Comparison of ENCODE assay signal across 15 cellular contexts in the genomic region with DNA sequence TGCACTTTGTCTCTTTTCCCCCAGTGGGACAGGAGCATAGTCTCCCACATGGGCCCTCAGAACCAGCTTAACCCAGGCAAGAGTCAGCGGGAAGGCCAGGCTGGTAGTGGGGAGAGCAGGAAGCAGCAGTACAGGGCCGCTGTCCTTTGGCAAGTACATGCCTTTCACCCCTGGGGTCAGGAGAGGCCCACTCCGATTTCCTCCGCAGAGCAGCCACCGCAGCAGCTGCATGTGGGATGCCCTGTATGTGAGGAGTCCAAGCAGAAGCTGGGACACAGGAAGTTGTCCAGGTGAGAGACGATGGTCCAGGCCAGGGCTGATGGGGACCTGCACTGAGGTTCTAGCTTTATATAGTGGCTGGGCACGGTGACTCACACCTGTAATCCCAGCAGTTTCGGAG. TPM values are rescaled to one million over a fixed set of nuclear protein-coding genes. Genes with fewer than 3 reads are reported as not detected.
DNase-seq lines count a peak whose midpoint lies in the region; ATAC-seq, FAIRE-seq and TF ChIP-seq lines count a peak whose summit lies in the region.
"Had no signal": no experiment of that assay in that cellular context is flagged by ENCODE, and none has a peak within 500 bp of the region (broad histone marks: within the 10 kb centered on the region; RNA-seq: fewer than 3 reads in every experiment).

No MANE protein-coding gene starts in this region.

- no peaks in the 10 kb centered on the region for H4K20me1 ChIP-seq in HepG2 (ENCODE audit: insufficient read depth, low read length)
- H4K20me1 ChIP-seq: BLaER1 had no signal

- no peak overlapping the region for H3K27ac Mint-ChIP-seq in activated CD8-positive, alpha-beta T cell treated with anti-CD3 and anti-CD28 coated beads for 36 hours
- H3K27ac Mint-ChIP-seq: CD4-positive, CD25-positive, alpha-beta regulatory T cell had no signal

- in situ Hi-C loops in HepG2 (cut with HindIII; ENCODE audit: extremely low pct_ligation_motif_present, low pct_unique_long_range_greater_than_20kb) = no loop called here

- H3K9ac ChIP-seq in HepG2 (ENCODE audit: insufficient read depth, low read depth, low read length) = no peak overlapping the region
- H3K9ac ChIP-seq: BLaER1 had no signal

- ATAC-seq in right lobe of liver (no peak), HepG2 (no peak; the same call in 2 of the 3 replicates), lung (ENCODE audit: insufficient read depth, low FRiP score) (no peak), GM21723 (IDR thresholded peaks at IDR 0.05; ENCODE audit: unreplicated experiment) (no peak)
- ATAC-seq in activated CD8-positive, alpha-beta T cell treated with anti-CD3 and anti-CD28 coated beads for 36 hours = no peak

- FAIRE-seq in HepG2 (lab: Jason Lieb, UNC) = no peak

- H2AFZ ChIP-seq in HepG2 (ENCODE audit: low read length) = no peak overlapping the region

- H3K27me3 ChIP-seq in right lobe of liver (no peaks in the 10 kb centered on the region), HepG2 (ENCODE audit: control insufficient read depth in 1 of 2, insufficient read depth in 2 of 2, low read length in 2 of 2) (peaks cover 0 to 2% of the 10 kb centered on the region in 2 experiments; a peak in 1 of 5 replicates), lung (ENCODE audit: control insufficient read depth, insufficient read depth) (no peaks in the 10 kb centered on the region), prostate gland (replicated peaks; ENCODE audit: insufficient read depth) (no peaks in the 10 kb centered on the region)
- H3K27me3 ChIP-seq: BLaER1 had no signal

- peaks cover 2% of the 10 kb centered on the region for H3K4me1 Mint-ChIP-seq in activated CD8-positive, alpha-beta T cell treated with anti-CD3 and anti-CD28 coated beads for 36 hours (ENCODE audit: low read depth)
- H3K4me1 Mint-ChIP-seq: CD4-positive, CD25-positive, alpha-beta regulatory T cell had no signal

- no peak for TF ChIP-seq POLR2A in right lobe of liver (IDR thresholded peaks at IDR 0.05)
- TF ChIP-seq POLR2A in HepG2 (IDR thresholded peaks at IDR 0.05; ENCODE audit: insufficient read depth in 1 of 2, low read depth in 2 of 2, low read length in 2 of 2) = no peak
- TF ChIP-seq POLR2A in prostate gland (IDR thresholded peaks at IDR 0.05) = no peak

- H3K36me3 Mint-ChIP-seq in activated CD8-positive, alpha-beta T cell treated with anti-CD3 and anti-CD28 coated beads for 36 hours (ENCODE audit: low read depth) = no peaks in the 10 kb centered on the region
- H3K36me3 Mint-ChIP-seq: CD4-positive, CD25-positive, alpha-beta regulatory T cell had no signal

- intact Hi-C loops in right lobe of liver (cut with DNase I) (loop anchor here in 1 of 2 donors (5.0 kb wide), 1 partner anchor 42 kb away; the partner anchor contains the start of gene PRKAG2), HepG2 (cut with micrococcal nuclease; ENCODE audit: unreplicated experiment) (no loop called here), prostate gland (cut with DNase I) (no loop called here)
- intact Hi-C loops in activated CD8-positive, alpha-beta T cell treated with anti-CD3 and anti-CD28 coated beads for 36 hours (cut with micrococcal nuclease) = no loop called here

- H3K4me3 ChIP-seq in right lobe of liver (no peak overlapping the region), HepG2 (replicated peaks in 1 of 3; ENCODE audit: insufficient read depth in 1 of 3, low read depth in 2 of 3, low read length in 3 of 3) (no peak overlapping the region), lung (no peak overlapping the region), prostate gland (no peak overlapping the region)
- H3K4me3 ChIP-seq: BLaER1 had no signal

- DNase-seq in right lobe of liver = no peak
- no peak for DNase-seq in HepG2 (ENCODE audit: low spot score)
- DNase-seq in lung (ENCODE audit: low spot score) = peak; percentile 28
- DNase-seq in prostate gland (ENCODE audit: low spot score) = no peak
- DNase-seq in NCI-H1930 (lab: John Stamatoyannopoulos, UW) = no peak
- DNase-seq in activated CD8-positive, alpha-beta T cell treated with anti-CD3 and anti-CD28 coated beads for 36 hours = no peak
- DNase-seq: CD4-positive, CD25-positive, alpha-beta regulatory T cell; DMS53; GF-D8; H7 had no signal

- no peak for TF ChIP-seq CTCF in right lobe of liver (IDR thresholded peaks at IDR 0.05)
- no peak for TF ChIP-seq CTCF in HepG2 (CRISPR knock-in tag; IDR thresholded peaks at IDR 0.05)
- TF ChIP-seq CTCF in lung (IDR thresholded peaks at IDR 0.05; ENCODE audit: control extremely low read depth, extremely low read depth) = no peak
- no peak for TF ChIP-seq CTCF in prostate gland (IDR thresholded peaks at IDR 0.05)
- no peak for TF ChIP-seq CTCF in activated CD8-positive, alpha-beta T cell treated with anti-CD3 and anti-CD28 coated beads for 36 hours (IDR thresholded peaks at IDR 0.05)

- POLR2A ChIA-PET in HepG2 (lab: Yijun Ruan, JAX) = no interaction called here
- POLR2A ChIA-PET in activated CD8-positive, alpha-beta T cell treated with anti-CD3 and anti-CD28 coated beads for 36 hours (lab: Charles Lee) = no interaction called here

- peak overlapping the region in 2 of 3 donors; percentile 81 to 90 for H3K27ac ChIP-seq in right lobe of liver
- H3K27ac ChIP-seq in HepG2 (ENCODE audit: extremely low read length, insufficient read depth, low read length) = no peak overlapping the region
- no peak overlapping the region for H3K27ac ChIP-seq in lung (ENCODE audit: low read depth in 1 of 2, low read length in 1 of 2)
- H3K27ac ChIP-seq in prostate gland = peak overlapping the region; percentile 47 to 65
- H3K27ac ChIP-seq: 22Rv1, BLaER1, HL-60 had no signal

- peaks cover 9% of the 10 kb centered on the region for H3K27me3 Mint-ChIP-seq in activated CD8-positive, alpha-beta T cell treated with anti-CD3 and anti-CD28 coated beads for 36 hours

- WGBS in right lobe of liver (ENCODE audit: insufficient coverage, low coverage, low lambda C conversion rate, missing lambda C conversion rate) = 88% methylated on average over 7 of the region's 8 CpGs
- 59% methylated on average over 4 of the region's 8 CpGs for WGBS in HepG2 (ENCODE audit: low lambda C conversion rate)
- 88 to 95% methylated on average over 8 of the region's 8 CpGs for WGBS in lung, 2 donors
- WGBS in prostate gland = 95% methylated on average over 8 of the region's 8 CpGs

- H3K4me2 ChIP-seq in HepG2 (ENCODE audit: low read depth, low read length) = no peak overlapping the region
- H3K4me2 ChIP-seq: BLaER1 had no signal

- peaks cover 4% of the 10 kb centered on the region for H3K9me3 Mint-ChIP-seq in activated CD8-positive, alpha-beta T cell treated with anti-CD3 and anti-CD28 coated beads for 36 hours

- BruUV-seq in HepG2 (replicated peaks; lab: Mats Ljungman, UMichigan) = no TSS peak

- H3K4me1 ChIP-seq in right lobe of liver (peaks cover 0 to 48% (median 20%) of the 10 kb centered on the region in 4 donors), HepG2 (ENCODE audit: insufficient read depth, low read length) (peaks cover 14% of the 10 kb centered on the region), lung (ENCODE audit: control insufficient read depth in 2 of 2, insufficient read depth in 2 of 2, low read length in 2 of 2) (no peaks in the 10 kb centered on the region), prostate gland (replicated peaks) (peaks cover 10% of the 10 kb centered on the region)
- H3K4me1 ChIP-seq: BLaER1 had no signal

- no peak for TF ChIP-seq EP300 in HepG2 (IDR thresholded peaks at IDR 0.05; ENCODE audit: low read depth in 2 of 2, low read length in 2 of 2)
- no peak for TF ChIP-seq EP300 in HepG2 (CRISPR knock-in tag; IDR thresholded peaks at IDR 0.05; ENCODE audit: borderline replicate concordance)

- CTCF ChIA-PET in HepG2 (lab: Yijun Ruan, JAX; ENCODE audit: low intra/inter-chr PET ratio, low total read pairs) = no interaction called here
- CTCF ChIA-PET in activated CD8-positive, alpha-beta T cell treated with anti-CD3 and anti-CD28 coated beads for 36 hours (lab: Charles Lee) = no interaction called here

- no peak overlapping the region for H3K4me3 Mint-ChIP-seq in activated CD8-positive, alpha-beta T cell treated with anti-CD3 and anti-CD28 coated beads for 36 hours
- H3K4me3 Mint-ChIP-seq: CD4-positive, CD25-positive, alpha-beta regulatory T cell had no signal

- H3K36me3 ChIP-seq in right lobe of liver (no peaks in the 10 kb centered on the region), HepG2 (replicated peaks in 1 of 2; ENCODE audit: control insufficient read depth in 1 of 2, insufficient read depth in 2 of 2, low read length in 2 of 2) (no peaks in the 10 kb centered on the region), lung (ENCODE audit: control insufficient read depth in 2 of 2, insufficient read depth in 2 of 2, low read length in 2 of 2) (no peaks in the 10 kb centered on the region), prostate gland (no peaks in the 10 kb centered on the region)
- H3K36me3 ChIP-seq: BLaER1 had no signal

- H3K9me3 ChIP-seq in right lobe of liver = no peaks in the 10 kb centered on the region
- 0 out of 2 replicates have a peak, but pooled peaks cover 2% of the 10 kb centered on the region for H3K9me3 ChIP-seq in HepG2 (ENCODE audit: low read length)
- H3K9me3 ChIP-seq in lung (ENCODE audit: control insufficient read depth in 2 of 2, insufficient read depth in 1 of 2, low read length in 1 of 2) = peaks cover 0 to 3% of the 10 kb centered on the region in 2 donors
- no peaks in the 10 kb centered on the region for H3K9me3 ChIP-seq in prostate gland

- no peaks in the 10 kb centered on the region for H3K79me2 ChIP-seq in HepG2 (ENCODE audit: insufficient read depth, low read length)

- no peak for TF ChIP-seq RAD21 in HepG2 (CRISPR knock-in tag; IDR thresholded peaks at IDR 0.05)

RNA-seq across cellular contexts. Expression of gene GALNTL5, which starts 36.7 kb away (rescaled TPM):
- total RNA-seq in right lobe of liver (not detected), HepG2 (2016; rRNA removed; fragmentation: Illumina TruSeq; extraction: Trizol) (not detected in 2 replicates), lung (not detected), prostate gland (1 to 10 TPM in 1 of 2 donors, not detected in 1; 9.3 TPM)
- not detected in 2 replicates for total RNA-seq in HepG2 (2016; cell fraction: cytosol; rRNA removed; fragmentation: Illumina TruSeq; extraction: Trizol; ENCODE audit: low read depth)
- total RNA-seq in HepG2 (2016; cell fraction: insoluble cytoplasmic fraction; rRNA removed; fragmentation: Illumina TruSeq; extraction: Trizol) = not detected in 2 replicates
- total RNA-seq in HepG2 (2016; cell fraction: membrane; rRNA removed; fragmentation: Illumina TruSeq; extraction: Trizol) = not detected in 2 replicates
- not detected in 2 replicates for total RNA-seq in HepG2 (2016; cell fraction: nucleus; rRNA removed; fragmentation: Illumina TruSeq; extraction: Trizol)
- polyA plus RNA-seq in HepG2 (2011; rRNA removed) (not detected in 2 replicates), lung (not detected)
- not detected in 2 replicates for polyA plus RNA-seq in HepG2 (2011; cell fraction: cytosol; rRNA removed)
- not detected in 2 replicates for polyA plus RNA-seq in HepG2 (2011; cell fraction: nucleus; rRNA removed)
- not detected in 2 replicates for polyA plus RNA-seq in HepG2 (2012)
- not detected in 2 replicates for polyA plus RNA-seq in HepG2 (2016; cell fraction: cytosol; fragmentation: Illumina TruSeq; extraction: Trizol; ENCODE audit: low read depth)
- polyA plus RNA-seq in HepG2 (2016; cell fraction: insoluble cytoplasmic fraction; fragmentation: Illumina TruSeq; extraction: Trizol; ENCODE audit: low read depth) = not detected in 2 replicates
- polyA plus RNA-seq in HepG2 (2016; cell fraction: membrane; fragmentation: Illumina TruSeq; extraction: Trizol; ENCODE audit: low read depth) = not detected in 2 replicates
- not detected in 2 replicates for polyA plus RNA-seq in HepG2 (2016; cell fraction: nucleus; fragmentation: Illumina TruSeq; extraction: Trizol; ENCODE audit: insufficient read depth, low read depth)
- not detected in 2 replicates for polyA minus RNA-seq in HepG2 (2011; rRNA and poly(A)+ RNA removed; ENCODE audit: low replicate concordance)
- polyA minus RNA-seq in HepG2 (2011; cell fraction: cytosol; rRNA and poly(A)+ RNA removed) = not detected in 2 replicates
- polyA minus RNA-seq in HepG2 (2011; cell fraction: nucleus; rRNA and poly(A)+ RNA removed) = not detected in 2 replicates
- total RNA-seq in activated CD8-positive, alpha-beta T cell treated with anti-CD3 and anti-CD28 coated beads for 36 hours = not detected
- total RNA-seq: A673; CD4-positive, CD25-positive, alpha-beta regulatory T cell; H7 had no signal
- polyA plus RNA-seq: CD4-positive, CD25-positive, alpha-beta regulatory T cell had no signal

RNA-seq across cellular contexts. Expression of gene PRKAG2, which starts 42.7 kb away (rescaled TPM):
- 10 to 100 TPM; 20.6 to 63.6 (median 29.5) TPM for total RNA-seq in right lobe of liver
- 1.1 and 1.3 TPM in 2 replicates for total RNA-seq in HepG2 (2016; rRNA removed; fragmentation: Illumina TruSeq; extraction: Trizol)
- total RNA-seq in HepG2 (2016; cell fraction: cytosol; rRNA removed; fragmentation: Illumina TruSeq; extraction: Trizol; ENCODE audit: low read depth) = 1.3 and 1.8 TPM in 2 replicates
- total RNA-seq in HepG2 (2016; cell fraction: insoluble cytoplasmic fraction; rRNA removed; fragmentation: Illumina TruSeq; extraction: Trizol) = 1.2 and 1.3 TPM in 2 replicates
- 2.2 and 2.3 TPM in 2 replicates for total RNA-seq in HepG2 (2016; cell fraction: membrane; rRNA removed; fragmentation: Illumina TruSeq; extraction: Trizol)
- total RNA-seq in HepG2 (2016; cell fraction: nucleus; rRNA removed; fragmentation: Illumina TruSeq; extraction: Trizol) = 0.78 TPM in 2 replicates
- 0.85 and 0.90 TPM in 2 replicates for polyA plus RNA-seq in HepG2 (2011; rRNA removed)
- 0.47 and 0.62 TPM in 2 replicates for polyA plus RNA-seq in HepG2 (2011; cell fraction: cytosol; rRNA removed)
- polyA plus RNA-seq in HepG2 (2011; cell fraction: nucleus; rRNA removed) = 0.83 and 1.2 TPM in 2 replicates
- 0.30 and 0.45 TPM in 2 replicates for polyA plus RNA-seq in HepG2 (2012)
- 2.1 and 2.9 TPM in 2 replicates for polyA plus RNA-seq in HepG2 (2016; cell fraction: cytosol; fragmentation: Illumina TruSeq; extraction: Trizol; ENCODE audit: low read depth)
- 1.7 and 2.3 TPM in 2 replicates for polyA plus RNA-seq in HepG2 (2016; cell fraction: insoluble cytoplasmic fraction; fragmentation: Illumina TruSeq; extraction: Trizol; ENCODE audit: low read depth)
- polyA plus RNA-seq in HepG2 (2016; cell fraction: membrane; fragmentation: Illumina TruSeq; extraction: Trizol; ENCODE audit: low read depth) = 3.3 and 3.5 TPM in 2 replicates
- polyA plus RNA-seq in HepG2 (2016; cell fraction: nucleus; fragmentation: Illumina TruSeq; extraction: Trizol; ENCODE audit: insufficient read depth, low read depth) = 2.0 and 3.4 TPM in 2 replicates
- 0.20 and 0.87 TPM in 2 replicates for polyA minus RNA-seq in HepG2 (2011; rRNA and poly(A)+ RNA removed; ENCODE audit: low replicate concordance)
- not detected in 2 replicates for polyA minus RNA-seq in HepG2 (2011; cell fraction: cytosol; rRNA and poly(A)+ RNA removed)
- polyA minus RNA-seq in HepG2 (2011; cell fraction: nucleus; rRNA and poly(A)+ RNA removed) = 0.75 and 0.77 TPM in 2 replicates
- 10 to 100 TPM; 25.5 to 33.3 TPM for total RNA-seq in lung
- polyA plus RNA-seq in lung = 10 to 100 TPM; 17.5 to 22.3 TPM
- 10 to 100 TPM; 31.6 to 38.1 TPM for total RNA-seq in prostate gland
- 10 to 100 TPM; 17.0 to 19.2 TPM for total RNA-seq in activated CD8-positive, alpha-beta T cell treated with anti-CD3 and anti-CD28 coated beads for 36 hours

Comparison
In these comparisons a context has a peak if more than half of its experiments do, and no peak if none do; other contexts are left out.
1. H3K27ac ChIP-seq: peak in right lobe of liver (2 of 3) and prostate gland (2 of 2); none in HepG2 (single experiment) and lung (0 of 2).